9 cellular contexts compared by ENCODE assay signal in the genomic region with DNA sequence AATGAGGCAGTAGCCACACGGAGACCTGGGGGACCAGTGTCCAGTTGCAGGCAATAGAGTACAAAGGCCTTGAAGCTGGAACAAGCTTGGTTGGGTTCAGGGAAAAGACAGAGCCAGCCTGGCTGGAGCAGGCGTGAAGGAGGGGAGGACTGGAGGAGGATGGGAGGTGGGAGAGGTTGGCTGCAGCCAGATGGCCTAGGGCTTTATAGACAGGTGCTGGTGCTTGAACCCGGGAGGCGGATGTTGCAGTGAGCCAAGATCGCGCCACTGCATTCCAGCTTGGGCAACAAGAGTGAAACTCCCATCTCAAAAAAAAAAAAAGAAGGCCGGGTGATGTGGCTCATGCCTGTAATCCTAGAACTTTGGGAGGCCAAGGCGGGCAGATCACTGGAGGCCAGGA. TPM values are rescaled to one million over a fixed set of nuclear protein-coding genes. Genes with fewer than 3 reads are reported as not detected.
DNase-seq lines count a peak whose midpoint lies in the region; ATAC-seq and TF ChIP-seq lines count a peak whose summit lies in the region.
"Had no signal": no experiment of that assay in that cellular context is flagged by ENCODE, and none has a peak within 500 bp of the region (broad histone marks: within the 10 kb centered on the region; RNA-seq: fewer than 3 reads in every experiment).

No MANE protein-coding gene starts in this region.

- no peak for DNase-seq in activated naive CD4-positive, alpha-beta T cell treated with anti-CD3 and anti-CD28 coated beads for 36 hours
- no peak for DNase-seq in activated naive CD4-positive, alpha-beta T cell (lab: John Stamatoyannopoulos, UW)
- DNase-seq in WERI-Rb-1 (peak; percentile 68), kidney epithelial cell (ENCODE audit: low read depth) (no peak), tibial artery (no peak), OCI-M2 (lab: John Stamatoyannopoulos, UW; ENCODE audit: unreplicated experiment) (no peak), globus pallidus (ENCODE audit: low spot score) (no peak)

- H3K4me3 ChIP-seq in WERI-Rb-1 (ENCODE audit: low read depth, low read length) (no peak overlapping the region), kidney epithelial cell (ENCODE audit: low read depth, low read length) (peak overlapping the region; percentile 62), tibial artery (no peak overlapping the region)

- H3K36me3 ChIP-seq in WERI-Rb-1 (no peaks in the 10 kb centered on the region), kidney epithelial cell (ENCODE audit: control insufficient read depth, insufficient read depth, low read length) (no peaks in the 10 kb centered on the region), tibial artery (no peaks in the 10 kb centered on the region)

- H3K9me3 ChIP-seq in WERI-Rb-1 (ENCODE audit: severe bottlenecking) (no peaks in the 10 kb centered on the region), tibial artery (no peaks in the 10 kb centered on the region)

- no peaks in the 10 kb centered on the region for H3K9me3 Mint-ChIP-seq in activated naive CD4-positive, alpha-beta T cell treated with anti-CD3 and anti-CD28 coated beads for 36 hours

- intact Hi-C loops in activated naive CD4-positive, alpha-beta T cell treated with anti-CD3 and anti-CD28 coated beads for 36 hours (cut with micrococcal nuclease), result loop anchor here (10.0 kb wide), 1 partner anchor 671 kb away; a partner anchor contains a TSS
- intact Hi-C loops in tibial artery (cut with DNase I; ENCODE audit: low total_unique reads), result loop anchor here (10.0 kb wide), 1 partner anchor 49 kb away; a partner anchor contains a TSS

- CTCF ChIA-PET in activated naive CD4-positive, alpha-beta T cell treated with anti-CD3 and anti-CD28 coated beads for 36 hours (lab: Charles Lee), result interaction anchor here (0.6 to 1.2 kb wide), 4 partner anchors 10 to 186 kb away, joined by 3 to 4 read pairs (median 3); no protein-coding TSS in a partner anchor

- no peak for ATAC-seq in GM18870 (IDR thresholded peaks at IDR 0.05; ENCODE audit: unreplicated experiment)

- H3K27me3 Mint-ChIP-seq in activated naive CD4-positive, alpha-beta T cell treated with anti-CD3 and anti-CD28 coated beads for 36 hours (ENCODE audit: low read depth), result no peaks in the 10 kb centered on the region

- TF ChIP-seq CTCF in WERI-Rb-1 (IDR thresholded peaks at IDR 0.05; ENCODE audit: low read depth, low read length) (no peak), kidney epithelial cell (IDR thresholded peaks at IDR 0.05; ENCODE audit: insufficient read depth, low read length, poor library complexity, severe bottlenecking) (no peak), tibial artery (IDR thresholded peaks at IDR 0.05) (no peak)

- H3K4me1 Mint-ChIP-seq in activated naive CD4-positive, alpha-beta T cell treated with anti-CD3 and anti-CD28 coated beads for 36 hours (ENCODE audit: low read depth), result peaks cover 41% of the 10 kb centered on the region

- H3K36me3 Mint-ChIP-seq in activated naive CD4-positive, alpha-beta T cell treated with anti-CD3 and anti-CD28 coated beads for 36 hours (ENCODE audit: low read depth), result no peaks in the 10 kb centered on the region

- H3K4me1 ChIP-seq in tibial artery, result peaks cover 4 to 38% (median 21%) of the 10 kb centered on the region in 4 donors

- peak overlapping the region; percentile 82 for H3K4me3 Mint-ChIP-seq in activated naive CD4-positive, alpha-beta T cell treated with anti-CD3 and anti-CD28 coated beads for 36 hours

- H3K27me3 ChIP-seq in WERI-Rb-1 (ENCODE audit: insufficient read depth, low read depth, severe bottlenecking) (no peaks in the 10 kb centered on the region), kidney epithelial cell (ENCODE audit: control insufficient read depth, insufficient read depth, low read length) (no peaks in the 10 kb centered on the region), tibial artery (no peaks in the 10 kb centered on the region)

- H3K27ac ChIP-seq in WERI-Rb-1 (peak overlapping the region; percentile 87), tibial artery (peak overlapping the region; percentile 81)

- H3K27ac Mint-ChIP-seq in activated naive CD4-positive, alpha-beta T cell treated with anti-CD3 and anti-CD28 coated beads for 36 hours, result no peak overlapping the region

RNA-seq across cellular contexts. Expression of a gene that starts 1.7 kb away (rescaled TPM):
- 10 to 100 TPM; 35.3 to 36.5 TPM for total RNA-seq in activated naive CD4-positive, alpha-beta T cell treated with anti-CD3 and anti-CD28 coated beads for 36 hours
- total RNA-seq in kidney epithelial cell, result 591 and 806 TPM in 2 replicates

RNA-seq across cellular contexts. Expression of a gene that starts 9.9 kb away (rescaled TPM):
- total RNA-seq in activated naive CD4-positive, alpha-beta T cell treated with anti-CD3 and anti-CD28 coated beads for 36 hours, result not detected
- 1.6 and 5.3 TPM in 2 replicates for total RNA-seq in kidney epithelial cell

RNA-seq across cellular contexts. Expression of a gene that starts 38.0 kb away (rescaled TPM):
- total RNA-seq in activated naive CD4-positive, alpha-beta T cell treated with anti-CD3 and anti-CD28 coated beads for 36 hours, result not detected
- 273 and 300 TPM in 2 replicates for total RNA-seq in kidney epithelial cell
- total RNA-seq: activated CD8-positive, alpha-beta memory T cell treated with anti-CD3 and anti-CD28 coated beads for 36 hours had no signal

RNA-seq across cellular contexts. Expression of a gene that starts 42.0 kb away (rescaled TPM):
- total RNA-seq in activated naive CD4-positive, alpha-beta T cell treated with anti-CD3 and anti-CD28 coated beads for 36 hours, result under 1 TPM; 0.41 to 0.77 TPM
- total RNA-seq in kidney epithelial cell, result 1.5 and 2.1 TPM in 2 replicates

RNA-seq across cellular contexts. Expression of a gene that starts 49.7 kb away (rescaled TPM):
- 10 to 100 TPM; 56.0 to 61.1 TPM for total RNA-seq in activated naive CD4-positive, alpha-beta T cell treated with anti-CD3 and anti-CD28 coated beads for 36 hours
- 66.7 and 80.6 TPM in 2 replicates for total RNA-seq in kidney epithelial cell

Comparison
In these comparisons a context has a peak if more than half of its experiments do, and no peak if none do; other contexts are left out.
1. RNA of a gene that starts 1.7 kb away (total RNA-seq): 591 to 806 TPM in kidney epithelial cell; 35.3 to 36.5 TPM in activated naive CD4-positive, alpha-beta T cell treated with anti-CD3 and anti-CD28 coated beads for 36 hours; every median in the first group is over 10 times any median in the second.
2. RNA of a gene that starts 38.0 kb away (total RNA-seq): 273 to 300 TPM in kidney epithelial cell; not detected in activated naive CD4-positive, alpha-beta T cell treated with anti-CD3 and anti-CD28 coated beads for 36 hours; every median in the first group is over 100 times any median in the second.